ENCODE assay signal across 1 cellular context in genomic region chr11:108498046-108498815, GRCh38.
TF ChIP-seq lines count a peak whose summit lies in the region.

Gene POGLUT3, minus strand, starts transcription at chr11:108498384. Its CDS starts 18 bp downstream, at chr11:108498366.

TF ChIP-seq in HepG2, 621 proteins besides CTCF, POLR2A, EP300 and RAD21 (continued from another document and continues in another):
- TF ChIP-seq, protein P1, sequence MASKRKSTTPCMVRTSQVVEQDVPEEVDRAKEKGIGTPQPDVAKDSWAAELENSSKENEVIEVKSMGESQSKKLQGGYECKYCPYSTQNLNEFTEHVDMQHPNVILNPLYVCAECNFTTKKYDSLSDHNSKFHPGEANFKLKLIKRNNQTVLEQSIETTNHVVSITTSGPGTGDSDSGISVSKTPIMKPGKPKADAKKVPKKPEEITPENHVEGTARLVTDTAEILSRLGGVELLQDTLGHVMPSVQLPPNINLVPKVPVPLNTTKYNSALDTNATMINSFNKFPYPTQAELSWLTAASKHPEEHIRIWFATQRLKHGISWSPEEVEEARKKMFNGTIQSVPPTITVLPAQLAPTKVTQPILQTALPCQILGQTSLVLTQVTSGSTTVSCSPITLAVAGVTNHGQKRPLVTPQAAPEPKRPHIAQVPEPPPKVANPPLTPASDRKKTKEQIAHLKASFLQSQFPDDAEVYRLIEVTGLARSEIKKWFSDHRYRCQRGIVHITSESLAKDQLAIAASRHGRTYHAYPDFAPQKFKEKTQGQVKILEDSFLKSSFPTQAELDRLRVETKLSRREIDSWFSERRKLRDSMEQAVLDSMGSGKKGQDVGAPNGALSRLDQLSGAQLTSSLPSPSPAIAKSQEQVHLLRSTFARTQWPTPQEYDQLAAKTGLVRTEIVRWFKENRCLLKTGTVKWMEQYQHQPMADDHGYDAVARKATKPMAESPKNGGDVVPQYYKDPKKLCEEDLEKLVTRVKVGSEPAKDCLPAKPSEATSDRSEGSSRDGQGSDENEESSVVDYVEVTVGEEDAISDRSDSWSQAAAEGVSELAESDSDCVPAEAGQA (IDR thresholded peaks at IDR 0.05; ENCODE audit: low read depth) = no peak
- TF ChIP-seq, protein P1 (CRISPR knock-in tag; IDR thresholded peaks at IDR 0.05; ENCODE audit: borderline replicate concordance) = peak; percentile 90; the same call in 1 of the 2 replicates
- TF ChIP-seq ZNF891 (CRISPR knock-in tag; IDR thresholded peaks at IDR 0.05) (peak; percentile 37; the same call in 1 of the 2 replicates), PAF1 (CRISPR knock-in tag; IDR thresholded peaks at IDR 0.05) (no peak), ZNF775 (CRISPR knock-in tag; IDR thresholded peaks at IDR 0.05; ENCODE audit: borderline replicate concordance) (no peak), NFYB (CRISPR knock-in tag; IDR thresholded peaks at IDR 0.05) (peak; percentile 25; the same call in 1 of the 2 replicates), DR1 (CRISPR knock-in tag; IDR thresholded peaks at IDR 0.05) (no peak; the same call in 1 of the 2 replicates), HMG20A (CRISPR knock-in tag; IDR thresholded peaks at IDR 0.05; ENCODE audit: borderline replicate concordance) (no peak), ZNF138 (CRISPR knock-in tag; IDR thresholded peaks at IDR 0.05; ENCODE audit: low read depth) (no peak; the same call in 1 of the 2 replicates), HOXA7 (CRISPR knock-in tag; IDR thresholded peaks at IDR 0.05) (no peak), FOXP1 (IDR thresholded peaks at IDR 0.05) (no peak), FOXP1 (CRISPR knock-in tag; IDR thresholded peaks at IDR 0.05) (no peak), ZNF350 (CRISPR knock-in tag; IDR thresholded peaks at IDR 0.05; ENCODE audit: borderline replicate concordance, low read depth) (no peak), RAD51 (IDR thresholded peaks at IDR 0.05; ENCODE audit: borderline replicate concordance) (no peak), SATB2 (CRISPR knock-in tag; IDR thresholded peaks at IDR 0.05) (no peak; the same call in 1 of the 2 replicates), PITX1 (CRISPR knock-in tag; IDR thresholded peaks at IDR 0.05) (no peak), HNRNPLL (IDR thresholded peaks at IDR 0.05; ENCODE audit: low read depth, low read length, poor library complexity, severe bottlenecking) (no peak), ZNF737 (CRISPR knock-in tag; IDR thresholded peaks at IDR 0.05; ENCODE audit: borderline replicate concordance) (no peak), TCF7L2 (IDR thresholded peaks at IDR 0.05; ENCODE audit: low read depth, low read length) (no peak), HOXA9 (CRISPR knock-in tag; IDR thresholded peaks at IDR 0.05; ENCODE audit: borderline replicate concordance) (0 out of 2 replicates have a peak, but pooled peaks have one; percentile 33), SOX6 (IDR thresholded peaks at IDR 0.05) (no peak), SOX6 (CRISPR knock-in tag; IDR thresholded peaks at IDR 0.05) (no peak), STAT5B (CRISPR knock-in tag; IDR thresholded peaks at IDR 0.05) (0 out of 2 replicates have a peak, but pooled peaks have one; percentile 28), CEBPG (CRISPR knock-in tag; IDR thresholded peaks at IDR 0.05) (peak; percentile 40; the same call in 1 of the 2 replicates), ZNF34 (CRISPR knock-in tag; IDR thresholded peaks at IDR 0.05; ENCODE audit: borderline replicate concordance) (no peak), TEAD3 (CRISPR knock-in tag; optimal IDR thresholded peaks at IDR 0.05; ENCODE audit: borderline replicate concordance) (peak; percentile 54), MTA3 (CRISPR knock-in tag; IDR thresholded peaks at IDR 0.05) (no peak), ZBTB20 (CRISPR knock-in tag; IDR thresholded peaks at IDR 0.05; ENCODE audit: borderline replicate concordance, low read depth) (no peak), ESRRA (CRISPR knock-in tag; IDR thresholded peaks at IDR 0.05; ENCODE audit: low read depth) (no peak), MED1 (CRISPR knock-in tag; IDR thresholded peaks at IDR 0.05) (peak; percentile 24), HMGA1 (CRISPR knock-in tag; conservative IDR thresholded peaks at IDR 0.05) (no peak)
- TF ChIP-seq, protein P2, sequence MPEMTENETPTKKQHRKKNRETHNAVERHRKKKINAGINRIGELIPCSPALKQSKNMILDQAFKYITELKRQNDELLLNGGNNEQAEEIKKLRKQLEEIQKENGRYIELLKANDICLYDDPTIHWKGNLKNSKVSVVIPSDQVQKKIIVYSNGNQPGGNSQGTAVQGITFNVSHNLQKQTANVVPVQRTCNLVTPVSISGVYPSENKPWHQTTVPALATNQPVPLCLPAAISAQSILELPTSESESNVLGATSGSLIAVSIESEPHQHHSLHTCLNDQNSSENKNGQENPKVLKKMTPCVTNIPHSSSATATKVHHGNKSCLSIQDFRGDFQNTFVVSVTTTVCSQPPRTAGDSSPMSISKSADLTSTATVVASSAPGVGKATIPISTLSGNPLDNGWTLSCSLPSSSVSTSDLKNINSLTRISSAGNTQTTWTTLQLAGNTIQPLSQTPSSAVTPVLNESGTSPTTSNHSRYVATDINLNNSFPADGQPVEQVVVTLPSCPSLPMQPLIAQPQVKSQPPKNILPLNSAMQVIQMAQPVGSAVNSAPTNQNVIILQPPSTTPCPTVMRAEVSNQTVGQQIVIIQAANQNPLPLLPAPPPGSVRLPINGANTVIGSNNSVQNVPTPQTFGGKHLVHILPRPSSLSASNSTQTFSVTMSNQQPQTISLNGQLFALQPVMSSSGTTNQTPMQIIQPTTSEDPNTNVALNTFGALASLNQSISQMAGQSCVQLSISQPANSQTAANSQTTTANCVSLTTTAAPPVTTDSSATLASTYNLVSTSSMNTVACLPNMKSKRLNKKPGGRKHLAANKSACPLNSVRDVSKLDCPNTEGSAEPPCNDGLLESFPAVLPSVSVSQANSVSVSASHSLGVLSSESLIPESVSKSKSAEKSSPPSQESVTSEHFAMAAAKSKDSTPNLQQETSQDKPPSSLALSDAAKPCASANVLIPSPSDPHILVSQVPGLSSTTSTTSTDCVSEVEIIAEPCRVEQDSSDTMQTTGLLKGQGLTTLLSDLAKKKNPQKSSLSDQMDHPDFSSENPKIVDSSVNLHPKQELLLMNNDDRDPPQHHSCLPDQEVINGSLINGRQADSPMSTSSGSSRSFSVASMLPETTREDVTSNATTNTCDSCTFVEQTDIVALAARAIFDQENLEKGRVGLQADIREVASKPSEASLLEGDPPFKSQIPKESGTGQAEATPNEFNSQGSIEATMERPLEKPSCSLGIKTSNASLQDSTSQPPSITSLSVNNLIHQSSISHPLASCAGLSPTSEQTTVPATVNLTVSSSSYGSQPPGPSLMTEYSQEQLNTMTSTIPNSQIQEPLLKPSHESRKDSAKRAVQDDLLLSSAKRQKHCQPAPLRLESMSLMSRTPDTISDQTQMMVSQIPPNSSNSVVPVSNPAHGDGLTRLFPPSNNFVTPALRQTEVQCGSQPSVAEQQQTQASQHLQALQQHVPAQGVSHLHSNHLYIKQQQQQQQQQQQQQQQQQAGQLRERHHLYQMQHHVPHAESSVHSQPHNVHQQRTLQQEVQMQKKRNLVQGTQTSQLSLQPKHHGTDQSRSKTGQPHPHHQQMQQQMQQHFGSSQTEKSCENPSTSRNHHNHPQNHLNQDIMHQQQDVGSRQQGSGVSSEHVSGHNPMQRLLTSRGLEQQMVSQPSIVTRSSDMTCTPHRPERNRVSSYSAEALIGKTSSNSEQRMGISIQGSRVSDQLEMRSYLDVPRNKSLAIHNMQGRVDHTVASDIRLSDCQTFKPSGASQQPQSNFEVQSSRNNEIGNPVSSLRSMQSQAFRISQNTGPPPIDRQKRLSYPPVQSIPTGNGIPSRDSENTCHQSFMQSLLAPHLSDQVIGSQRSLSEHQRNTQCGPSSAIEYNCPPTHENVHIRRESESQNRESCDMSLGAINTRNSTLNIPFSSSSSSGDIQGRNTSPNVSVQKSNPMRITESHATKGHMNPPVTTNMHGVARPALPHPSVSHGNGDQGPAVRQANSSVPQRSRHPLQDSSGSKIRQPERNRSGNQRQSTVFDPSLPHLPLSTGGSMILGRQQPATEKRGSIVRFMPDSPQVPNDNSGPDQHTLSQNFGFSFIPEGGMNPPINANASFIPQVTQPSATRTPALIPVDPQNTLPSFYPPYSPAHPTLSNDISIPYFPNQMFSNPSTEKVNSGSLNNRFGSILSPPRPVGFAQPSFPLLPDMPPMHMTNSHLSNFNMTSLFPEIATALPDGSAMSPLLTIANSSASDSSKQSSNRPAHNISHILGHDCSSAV (CRISPR knock-in tag; IDR thresholded peaks at IDR 0.05; ENCODE audit: borderline replicate concordance) = no peak
- TF ChIP-seq, protein P3, sequence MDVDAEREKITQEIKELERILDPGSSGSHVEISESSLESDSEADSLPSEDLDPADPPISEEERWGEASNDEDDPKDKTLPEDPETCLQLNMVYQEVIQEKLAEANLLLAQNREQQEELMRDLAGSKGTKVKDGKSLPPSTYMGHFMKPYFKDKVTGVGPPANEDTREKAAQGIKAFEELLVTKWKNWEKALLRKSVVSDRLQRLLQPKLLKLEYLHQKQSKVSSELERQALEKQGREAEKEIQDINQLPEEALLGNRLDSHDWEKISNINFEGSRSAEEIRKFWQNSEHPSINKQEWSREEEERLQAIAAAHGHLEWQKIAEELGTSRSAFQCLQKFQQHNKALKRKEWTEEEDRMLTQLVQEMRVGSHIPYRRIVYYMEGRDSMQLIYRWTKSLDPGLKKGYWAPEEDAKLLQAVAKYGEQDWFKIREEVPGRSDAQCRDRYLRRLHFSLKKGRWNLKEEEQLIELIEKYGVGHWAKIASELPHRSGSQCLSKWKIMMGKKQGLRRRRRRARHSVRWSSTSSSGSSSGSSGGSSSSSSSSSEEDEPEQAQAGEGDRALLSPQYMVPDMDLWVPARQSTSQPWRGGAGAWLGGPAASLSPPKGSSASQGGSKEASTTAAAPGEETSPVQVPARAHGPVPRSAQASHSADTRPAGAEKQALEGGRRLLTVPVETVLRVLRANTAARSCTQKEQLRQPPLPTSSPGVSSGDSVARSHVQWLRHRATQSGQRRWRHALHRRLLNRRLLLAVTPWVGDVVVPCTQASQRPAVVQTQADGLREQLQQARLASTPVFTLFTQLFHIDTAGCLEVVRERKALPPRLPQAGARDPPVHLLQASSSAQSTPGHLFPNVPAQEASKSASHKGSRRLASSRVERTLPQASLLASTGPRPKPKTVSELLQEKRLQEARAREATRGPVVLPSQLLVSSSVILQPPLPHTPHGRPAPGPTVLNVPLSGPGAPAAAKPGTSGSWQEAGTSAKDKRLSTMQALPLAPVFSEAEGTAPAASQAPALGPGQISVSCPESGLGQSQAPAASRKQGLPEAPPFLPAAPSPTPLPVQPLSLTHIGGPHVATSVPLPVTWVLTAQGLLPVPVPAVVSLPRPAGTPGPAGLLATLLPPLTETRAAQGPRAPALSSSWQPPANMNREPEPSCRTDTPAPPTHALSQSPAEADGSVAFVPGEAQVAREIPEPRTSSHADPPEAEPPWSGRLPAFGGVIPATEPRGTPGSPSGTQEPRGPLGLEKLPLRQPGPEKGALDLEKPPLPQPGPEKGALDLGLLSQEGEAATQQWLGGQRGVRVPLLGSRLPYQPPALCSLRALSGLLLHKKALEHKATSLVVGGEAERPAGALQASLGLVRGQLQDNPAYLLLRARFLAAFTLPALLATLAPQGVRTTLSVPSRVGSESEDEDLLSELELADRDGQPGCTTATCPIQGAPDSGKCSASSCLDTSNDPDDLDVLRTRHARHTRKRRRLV (CRISPR knock-in tag; IDR thresholded peaks at IDR 0.05) = no peak
- TF ChIP-seq, protein P4, sequence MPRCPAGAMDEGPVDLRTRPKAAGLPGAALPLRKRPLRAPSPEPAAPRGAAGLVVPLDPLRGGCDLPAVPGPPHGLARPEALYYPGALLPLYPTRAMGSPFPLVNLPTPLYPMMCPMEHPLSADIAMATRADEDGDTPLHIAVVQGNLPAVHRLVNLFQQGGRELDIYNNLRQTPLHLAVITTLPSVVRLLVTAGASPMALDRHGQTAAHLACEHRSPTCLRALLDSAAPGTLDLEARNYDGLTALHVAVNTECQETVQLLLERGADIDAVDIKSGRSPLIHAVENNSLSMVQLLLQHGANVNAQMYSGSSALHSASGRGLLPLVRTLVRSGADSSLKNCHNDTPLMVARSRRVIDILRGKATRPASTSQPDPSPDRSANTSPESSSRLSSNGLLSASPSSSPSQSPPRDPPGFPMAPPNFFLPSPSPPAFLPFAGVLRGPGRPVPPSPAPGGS (CRISPR knock-in tag; IDR thresholded peaks at IDR 0.05) = peak; percentile 83
- TF ChIP-seq, protein P5, sequence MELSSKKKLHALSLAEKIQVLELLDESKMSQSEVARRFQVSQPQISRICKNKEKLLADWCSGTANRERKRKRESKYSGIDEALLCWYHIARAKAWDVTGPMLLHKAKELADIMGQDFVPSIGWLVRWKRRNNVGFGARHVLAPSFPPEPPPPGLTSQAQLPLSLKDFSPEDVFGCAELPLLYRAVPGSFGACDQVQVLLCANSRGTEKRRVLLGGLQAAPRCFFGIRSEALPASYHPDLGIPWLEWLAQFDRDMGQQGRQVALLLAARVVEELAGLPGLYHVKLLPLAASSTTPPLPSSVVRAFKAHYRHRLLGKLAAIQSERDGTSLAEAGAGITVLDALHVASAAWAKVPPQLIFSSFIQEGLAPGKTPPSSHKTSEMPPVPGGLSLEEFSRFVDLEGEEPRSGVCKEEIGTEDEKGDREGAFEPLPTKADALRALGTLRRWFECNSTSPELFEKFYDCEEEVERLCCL (CRISPR knock-in tag; IDR thresholded peaks at IDR 0.05; ENCODE audit: borderline replicate concordance) = no peak
- TF ChIP-seq, protein P6, sequence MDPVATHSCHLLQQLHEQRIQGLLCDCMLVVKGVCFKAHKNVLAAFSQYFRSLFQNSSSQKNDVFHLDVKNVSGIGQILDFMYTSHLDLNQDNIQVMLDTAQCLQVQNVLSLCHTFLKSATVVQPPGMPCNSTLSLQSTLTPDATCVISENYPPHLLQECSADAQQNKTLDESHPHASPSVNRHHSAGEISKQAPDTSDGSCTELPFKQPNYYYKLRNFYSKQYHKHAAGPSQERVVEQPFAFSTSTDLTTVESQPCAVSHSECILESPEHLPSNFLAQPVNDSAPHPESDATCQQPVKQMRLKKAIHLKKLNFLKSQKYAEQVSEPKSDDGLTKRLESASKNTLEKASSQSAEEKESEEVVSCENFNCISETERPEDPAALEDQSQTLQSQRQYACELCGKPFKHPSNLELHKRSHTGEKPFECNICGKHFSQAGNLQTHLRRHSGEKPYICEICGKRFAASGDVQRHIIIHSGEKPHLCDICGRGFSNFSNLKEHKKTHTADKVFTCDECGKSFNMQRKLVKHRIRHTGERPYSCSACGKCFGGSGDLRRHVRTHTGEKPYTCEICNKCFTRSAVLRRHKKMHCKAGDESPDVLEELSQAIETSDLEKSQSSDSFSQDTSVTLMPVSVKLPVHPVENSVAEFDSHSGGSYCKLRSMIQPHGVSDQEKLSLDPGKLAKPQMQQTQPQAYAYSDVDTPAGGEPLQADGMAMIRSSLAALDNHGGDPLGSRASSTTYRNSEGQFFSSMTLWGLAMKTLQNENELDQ (CRISPR knock-in tag; IDR thresholded peaks at IDR 0.05; ENCODE audit: borderline replicate concordance) = no peak
